ENCODE assay signal across 13 cellular contexts in the genomic region with DNA sequence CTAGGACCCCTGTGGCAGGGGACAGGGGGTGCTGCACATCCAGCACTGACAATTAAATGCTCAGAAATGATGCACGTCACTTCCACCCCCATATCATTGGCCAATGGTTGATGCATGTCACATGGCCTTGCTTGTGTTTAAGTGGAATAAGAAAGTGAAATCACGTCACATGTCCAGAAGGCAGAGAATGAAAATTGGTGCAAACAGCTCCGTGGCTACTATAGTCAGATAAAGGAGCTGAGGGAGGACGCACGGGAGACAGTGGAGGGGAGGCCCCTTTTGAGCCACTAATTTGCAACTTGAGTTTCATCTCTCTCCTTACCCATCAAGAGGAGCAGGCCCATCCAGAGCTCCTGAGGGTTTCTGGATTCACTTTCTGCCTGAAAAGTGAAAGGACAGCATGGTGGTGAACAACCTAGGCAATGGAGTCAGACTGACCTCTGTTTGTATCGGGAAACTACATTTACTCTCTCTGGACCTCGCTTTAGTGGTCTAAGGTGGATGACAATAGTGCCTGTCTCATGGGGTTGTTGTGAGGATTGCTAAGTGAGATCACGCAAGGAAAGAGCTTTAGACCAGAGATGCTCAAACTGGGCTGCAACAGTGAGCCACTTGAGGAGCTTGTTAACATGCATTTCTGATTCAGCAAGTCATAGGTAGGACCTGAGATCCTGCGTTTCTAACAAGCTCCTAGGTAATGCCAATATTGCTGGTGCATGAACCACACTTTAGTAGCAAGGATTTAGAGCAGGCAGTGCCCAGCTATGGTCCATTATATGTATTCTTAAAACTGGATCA.
A peak's percentile ranks its signal among the peaks of the same experiment; 100 is the strongest.
DNase-seq lines count a peak whose midpoint lies in the region; ATAC-seq and TF ChIP-seq lines count a peak whose summit lies in the region.
"Had no signal": no experiment of that assay in that cellular context is flagged by ENCODE, and none has a peak within 500 bp of the region (broad histone marks: within the 10 kb centered on the region; RNA-seq: fewer than 3 reads in every experiment).

No MANE protein-coding gene starts in this region.

- peaks cover 8% of the 10 kb centered on the region for H3K4me1 Mint-ChIP-seq in memory B cell
- H3K4me1 Mint-ChIP-seq: activated naive CD4-positive, alpha-beta T cell treated with anti-CD3 and anti-CD28 coated beads, Interleukin-2, amount 10 ng/mL, durations not matched to agents 7 days and 5 days had no signal

- no peak overlapping the region for H3K27ac Mint-ChIP-seq in memory B cell
- H3K27ac Mint-ChIP-seq: activated naive CD4-positive, alpha-beta T cell treated with anti-CD3 and anti-CD28 coated beads, Interleukin-2, amount 10 ng/mL, durations not matched to agents 7 days and 5 days; T-helper 2 cell treated with Interferon-gamma antibody and Interleukin-4, amounts not matched to agents 5 μg/mL and 100 μg/mL, for 36 hours had no signal

- H3K36me3 Mint-ChIP-seq in memory B cell, result no peaks in the 10 kb centered on the region
- H3K36me3 Mint-ChIP-seq: activated naive CD4-positive, alpha-beta T cell treated with anti-CD3 and anti-CD28 coated beads, Interleukin-2, amount 10 ng/mL, durations not matched to agents 7 days and 5 days had no signal

- no peak overlapping the region for H3K4me3 ChIP-seq in suprapubic skin

- ATAC-seq in GM18502 (IDR thresholded peaks at IDR 0.05; ENCODE audit: poor library complexity, unreplicated experiment), result peak; percentile 70
- peak; percentile 72 for ATAC-seq in GM21360 (IDR thresholded peaks at IDR 0.05; ENCODE audit: unreplicated experiment)
- peak; percentile 78 for ATAC-seq in HG03432 (IDR thresholded peaks at IDR 0.05; ENCODE audit: unreplicated experiment)
- ATAC-seq in memory B cell (ENCODE audit: low read depth), result peak; percentile 57
- ATAC-seq in GM19023 (IDR thresholded peaks at IDR 0.05; ENCODE audit: unreplicated experiment), result no peak

- no peaks in the 10 kb centered on the region for H3K27me3 ChIP-seq in suprapubic skin

- H3K4me1 ChIP-seq in suprapubic skin, result peaks cover 11% of the 10 kb centered on the region
- H3K4me1 ChIP-seq: BE2C had no signal

- no peak for TF ChIP-seq CTCF in suprapubic skin (IDR thresholded peaks at IDR 0.05)

- H3K36me3 ChIP-seq in suprapubic skin, result no peaks in the 10 kb centered on the region
- H3K36me3 ChIP-seq: BE2C had no signal

- DNase-seq in memory B cell (ENCODE audit: low spot score in 2 of 2), result no peak
- DNase-seq in suprapubic skin (ENCODE audit: low spot score in 2 of 2), result no peak
- no peak for DNase-seq in NCI-H748 (lab: John Stamatoyannopoulos, UW; ENCODE audit: unreplicated experiment)
- DNase-seq in DMS153 treated with DMSO at 0.1 percent for 48 hours (lab: John Stamatoyannopoulos, UW; ENCODE audit: unreplicated experiment), result no peak
- DNase-seq: activated naive CD4-positive, alpha-beta T cell treated with anti-CD3 and anti-CD28 coated beads, Interleukin-2, amount 10 ng/mL, durations not matched to agents 7 days and 5 days; BE2C; NCI-H1930; NCI-H82 had no signal

- no peak overlapping the region for H3K27ac ChIP-seq in suprapubic skin

- 95% methylated on average over 9 of the region's 9 CpGs for WGBS in suprapubic skin

- no peak for TF ChIP-seq POLR2A in suprapubic skin (IDR thresholded peaks at IDR 0.05)

- no peaks in the 10 kb centered on the region for H3K9me3 ChIP-seq in suprapubic skin
- H3K9me3 ChIP-seq: BE2C had no signal

- H3K4me3 Mint-ChIP-seq in memory B cell, result peak overlapping the region; percentile 40
- H3K4me3 Mint-ChIP-seq: activated naive CD4-positive, alpha-beta T cell treated with anti-CD3 and anti-CD28 coated beads, Interleukin-2, amount 10 ng/mL, durations not matched to agents 7 days and 5 days; T-helper 2 cell treated with Interferon-gamma antibody and Interleukin-4, amounts not matched to agents 5 μg/mL and 100 μg/mL, for 36 hours had no signal

- peaks cover 3% of the 10 kb centered on the region for H3K27me3 Mint-ChIP-seq in memory B cell

- H3K9me3 Mint-ChIP-seq in memory B cell, result no peaks in the 10 kb centered on the region
- H3K9me3 Mint-ChIP-seq: activated naive CD4-positive, alpha-beta T cell treated with anti-CD3 and anti-CD28 coated beads, Interleukin-2, amount 10 ng/mL, durations not matched to agents 7 days and 5 days had no signal

- TF ChIP-seq EP300 in suprapubic skin (IDR thresholded peaks at IDR 0.05), result no peak
